7 cellular contexts compared by ENCODE assay signal in the genomic region with DNA sequence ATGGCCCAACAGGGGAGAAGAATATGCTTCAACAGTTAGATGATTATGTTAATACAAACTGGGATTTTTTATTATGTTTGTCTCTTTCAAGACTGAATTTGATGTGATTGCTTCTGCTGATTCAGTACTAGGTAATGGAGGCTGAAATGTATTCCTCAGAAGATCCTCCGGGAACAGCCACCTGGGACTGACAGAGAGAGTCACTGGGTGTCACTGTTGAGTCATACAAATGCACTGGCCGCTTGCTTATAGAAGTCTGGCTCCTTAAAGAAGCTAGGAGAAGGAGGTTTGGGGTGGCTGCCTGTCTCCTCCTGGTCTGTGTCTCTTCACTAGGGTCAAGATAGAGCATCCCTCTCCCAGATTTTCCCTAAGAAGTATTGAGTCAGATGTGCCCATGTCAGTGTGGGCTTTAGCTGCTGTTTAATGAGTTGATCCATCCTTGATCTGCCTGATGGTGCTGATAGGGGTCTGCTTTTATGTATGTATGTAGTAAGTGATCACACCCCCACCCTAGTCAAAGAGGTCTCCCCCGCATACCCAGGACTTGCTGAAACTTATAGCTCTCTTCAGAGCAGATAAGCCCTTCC.
A peak's percentile ranks its signal among the peaks of the same experiment; 100 is the strongest.
DNase-seq lines count a peak whose midpoint lies in the region; ATAC-seq and TF ChIP-seq lines count a peak whose summit lies in the region.

No MANE protein-coding gene starts in this region.

- H3K36me3 Mint-ChIP-seq in GM23338 (ENCODE audit: low read depth) (no peaks in the 10 kb centered on the region), chondrocyte (ENCODE audit: low read depth) (no peaks in the 10 kb centered on the region), nephron progenitor cell (ENCODE audit: low read depth) (no peaks in the 10 kb centered on the region)

- no peaks in the 10 kb centered on the region for H3K27me3 ChIP-seq in GM23338 (ENCODE audit: insufficient read depth)

- no peak overlapping the region for H3K4me3 ChIP-seq in GM23338

- ATAC-seq in GM23338 (peak; percentile 99), HG03135 (IDR thresholded peaks at IDR 0.05; ENCODE audit: unreplicated experiment) (no peak), GM19463 (IDR thresholded peaks at IDR 0.05; ENCODE audit: unreplicated experiment) (no peak)

- H3K27ac Mint-ChIP-seq in GM23338, result no peak overlapping the region
- H3K27ac Mint-ChIP-seq in chondrocyte (ENCODE audit: unreplicated experiment), result no peak overlapping the region
- no peak overlapping the region for H3K27ac Mint-ChIP-seq in nephron progenitor cell

- H3K4me3 Mint-ChIP-seq in GM23338 (no peak overlapping the region), chondrocyte (ENCODE audit: unreplicated experiment) (no peak overlapping the region), nephron progenitor cell (no peak overlapping the region)

- H3K9me2 ChIP-seq in GM23338 (ENCODE audit: insufficient read depth), result no peaks in the 10 kb centered on the region

- H4K20me1 ChIP-seq in GM23338 (replicated peaks; ENCODE audit: insufficient read depth), result no peaks in the 10 kb centered on the region

- no peaks in the 10 kb centered on the region for H3K36me3 ChIP-seq in GM23338 (ENCODE audit: insufficient read depth)

- no peak overlapping the region for H2AFZ ChIP-seq in GM23338

- no peak overlapping the region for H3K27ac ChIP-seq in GM23338 (ENCODE audit: low read depth)

- H3K4me1 Mint-ChIP-seq in GM23338 (peaks cover 9% of the 10 kb centered on the region; the same call in 2 of the 3 replicates), chondrocyte (ENCODE audit: low read depth) (peaks cover 17% of the 10 kb centered on the region), nephron progenitor cell (peaks cover 33% of the 10 kb centered on the region)

- no peaks in the 10 kb centered on the region for H3K79me2 ChIP-seq in GM23338 (replicated peaks; ENCODE audit: insufficient read depth)

- no peaks in the 10 kb centered on the region for H3F3A ChIP-seq in GM23338 (replicated peaks; ENCODE audit: low read depth)

- H3K27me3 Mint-ChIP-seq in GM23338 (ENCODE audit: insufficient read depth, low read depth, poor library complexity) (no peaks in the 10 kb centered on the region), chondrocyte (ENCODE audit: low read depth) (peaks cover 5% of the 10 kb centered on the region), nephron progenitor cell (ENCODE audit: low read depth, poor library complexity) (no peaks in the 10 kb centered on the region)

- H3K9me3 Mint-ChIP-seq in GM23338, result no peaks in the 10 kb centered on the region
- no peaks in the 10 kb centered on the region for H3K9me3 Mint-ChIP-seq in chondrocyte (ENCODE audit: low read depth)
- no peaks in the 10 kb centered on the region for H3K9me3 Mint-ChIP-seq in nephron progenitor cell

- H3K4me1 ChIP-seq in GM23338 (ENCODE audit: insufficient read depth), result no peaks in the 10 kb centered on the region

- H3K4me2 ChIP-seq in GM23338, result no peak overlapping the region

- DNase-seq in GM23338 (ENCODE audit: low spot score), result peak; percentile 82
- DNase-seq in NCI-H226, result peak; percentile 61
- no peak for DNase-seq in chondrocyte (ENCODE audit: low spot score)
- peak; percentile 34 for DNase-seq in nephron progenitor cell
- DNase-seq in central memory CD4-positive, alpha-beta T cell, result no peak

- TF ChIP-seq CTCF in GM23338 (conservative IDR thresholded peaks at IDR 0.05; ENCODE audit: low read depth in 2 of 2), result peak; percentile 73 to 93
- peak; percentile 81 for TF ChIP-seq CTCF in chondrocyte (IDR thresholded peaks at IDR 0.05)
- peak; percentile 54 for TF ChIP-seq CTCF in nephron progenitor cell (IDR thresholded peaks at IDR 0.05)

TF ChIP-seq in GM23338, 12 proteins besides CTCF, POLR2A, EP300 and RAD21:
- TF ChIP-seq, protein P1, sequence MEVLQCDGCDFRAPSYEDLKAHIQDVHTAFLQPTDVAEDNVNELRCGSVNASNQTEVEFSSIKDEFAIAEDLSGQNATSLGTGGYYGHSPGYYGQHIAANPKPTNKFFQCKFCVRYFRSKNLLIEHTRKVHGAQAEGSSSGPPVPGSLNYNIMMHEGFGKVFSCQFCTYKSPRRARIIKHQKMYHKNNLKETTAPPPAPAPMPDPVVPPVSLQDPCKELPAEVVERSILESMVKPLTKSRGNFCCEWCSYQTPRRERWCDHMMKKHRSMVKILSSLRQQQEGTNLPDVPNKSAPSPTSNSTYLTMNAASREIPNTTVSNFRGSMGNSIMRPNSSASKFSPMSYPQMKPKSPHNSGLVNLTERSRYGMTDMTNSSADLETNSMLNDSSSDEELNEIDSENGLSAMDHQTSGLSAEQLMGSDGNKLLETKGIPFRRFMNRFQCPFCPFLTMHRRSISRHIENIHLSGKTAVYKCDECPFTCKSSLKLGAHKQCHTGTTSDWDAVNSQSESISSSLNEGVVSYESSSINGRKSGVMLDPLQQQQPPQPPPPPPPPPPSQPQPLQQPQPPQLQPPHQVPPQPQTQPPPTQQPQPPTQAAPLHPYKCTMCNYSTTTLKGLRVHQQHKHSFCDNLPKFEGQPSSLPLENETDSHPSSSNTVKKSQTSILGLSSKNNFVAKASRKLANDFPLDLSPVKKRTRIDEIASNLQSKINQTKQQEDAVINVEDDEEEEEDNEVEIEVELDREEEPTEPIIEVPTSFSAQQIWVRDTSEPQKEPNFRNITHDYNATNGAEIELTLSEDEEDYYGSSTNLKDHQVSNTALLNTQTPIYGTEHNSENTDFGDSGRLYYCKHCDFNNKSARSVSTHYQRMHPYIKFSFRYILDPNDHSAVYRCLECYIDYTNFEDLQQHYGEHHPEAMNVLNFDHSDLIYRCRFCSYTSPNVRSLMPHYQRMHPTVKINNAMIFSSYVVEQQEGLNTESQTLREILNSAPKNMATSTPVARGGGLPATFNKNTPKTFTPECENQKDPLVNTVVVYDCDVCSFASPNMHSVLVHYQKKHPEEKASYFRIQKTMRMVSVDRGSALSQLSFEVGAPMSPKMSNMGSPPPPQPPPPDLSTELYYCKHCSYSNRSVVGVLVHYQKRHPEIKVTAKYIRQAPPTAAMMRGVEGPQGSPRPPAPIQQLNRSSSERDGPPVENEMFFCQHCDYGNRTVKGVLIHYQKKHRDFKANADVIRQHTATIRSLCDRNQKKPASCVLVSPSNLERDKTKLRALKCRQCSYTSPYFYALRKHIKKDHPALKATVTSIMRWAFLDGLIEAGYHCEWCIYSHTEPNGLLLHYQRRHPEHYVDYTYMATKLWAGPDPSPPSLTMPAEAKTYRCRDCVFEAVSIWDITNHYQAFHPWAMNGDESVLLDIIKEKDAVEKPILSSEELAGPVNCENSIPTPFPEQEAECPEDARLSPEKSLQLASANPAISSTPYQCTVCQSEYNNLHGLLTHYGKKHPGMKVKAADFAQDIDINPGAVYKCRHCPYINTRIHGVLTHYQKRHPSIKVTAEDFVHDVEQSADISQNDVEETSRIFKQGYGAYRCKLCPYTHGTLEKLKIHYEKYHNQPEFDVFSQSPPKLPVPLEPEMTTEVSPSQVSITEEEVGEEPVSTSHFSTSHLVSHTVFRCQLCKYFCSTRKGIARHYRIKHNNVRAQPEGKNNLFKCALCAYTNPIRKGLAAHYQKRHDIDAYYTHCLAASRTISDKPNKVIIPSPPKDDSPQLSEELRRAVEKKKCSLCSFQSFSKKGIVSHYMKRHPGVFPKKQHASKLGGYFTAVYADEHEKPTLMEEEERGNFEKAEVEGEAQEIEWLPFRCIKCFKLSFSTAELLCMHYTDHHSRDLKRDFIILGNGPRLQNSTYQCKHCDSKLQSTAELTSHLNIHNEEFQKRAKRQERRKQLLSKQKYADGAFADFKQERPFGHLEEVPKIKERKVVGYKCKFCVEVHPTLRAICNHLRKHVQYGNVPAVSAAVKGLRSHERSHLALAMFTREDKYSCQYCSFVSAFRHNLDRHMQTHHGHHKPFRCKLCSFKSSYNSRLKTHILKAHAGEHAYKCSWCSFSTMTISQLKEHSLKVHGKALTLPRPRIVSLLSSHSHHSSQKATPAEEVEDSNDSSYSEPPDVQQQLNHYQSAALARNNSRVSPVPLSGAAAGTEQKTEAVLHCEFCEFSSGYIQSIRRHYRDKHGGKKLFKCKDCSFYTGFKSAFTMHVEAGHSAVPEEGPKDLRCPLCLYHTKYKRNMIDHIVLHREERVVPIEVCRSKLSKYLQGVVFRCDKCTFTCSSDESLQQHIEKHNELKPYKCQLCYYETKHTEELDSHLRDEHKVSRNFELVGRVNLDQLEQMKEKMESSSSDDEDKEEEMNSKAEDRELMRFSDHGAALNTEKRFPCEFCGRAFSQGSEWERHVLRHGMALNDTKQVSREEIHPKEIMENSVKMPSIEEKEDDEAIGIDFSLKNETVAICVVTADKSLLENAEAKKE (CRISPR knock-in tag; IDR thresholded peaks at IDR 0.05), result peak; percentile 54; the same call in 1 of the 2 replicates
- TF ChIP-seq ZNF114 (CRISPR knock-in tag; IDR thresholded peaks at IDR 0.05), result no peak

Comparison
In these comparisons a context has a peak if more than half of its experiments do, and no peak if none do; other contexts are left out.
1. DNase-seq: peak in GM23338 (single experiment), NCI-H226 (single experiment) and nephron progenitor cell (single experiment); none in chondrocyte (single experiment) and central memory CD4-positive, alpha-beta T cell (single experiment).
2. Peak in every context shown above with its lines, with median percentiles within 50 percentile points of each other: CTCF ChIP-seq.